1 cellular context compared by ENCODE assay signal in the genomic region with DNA sequence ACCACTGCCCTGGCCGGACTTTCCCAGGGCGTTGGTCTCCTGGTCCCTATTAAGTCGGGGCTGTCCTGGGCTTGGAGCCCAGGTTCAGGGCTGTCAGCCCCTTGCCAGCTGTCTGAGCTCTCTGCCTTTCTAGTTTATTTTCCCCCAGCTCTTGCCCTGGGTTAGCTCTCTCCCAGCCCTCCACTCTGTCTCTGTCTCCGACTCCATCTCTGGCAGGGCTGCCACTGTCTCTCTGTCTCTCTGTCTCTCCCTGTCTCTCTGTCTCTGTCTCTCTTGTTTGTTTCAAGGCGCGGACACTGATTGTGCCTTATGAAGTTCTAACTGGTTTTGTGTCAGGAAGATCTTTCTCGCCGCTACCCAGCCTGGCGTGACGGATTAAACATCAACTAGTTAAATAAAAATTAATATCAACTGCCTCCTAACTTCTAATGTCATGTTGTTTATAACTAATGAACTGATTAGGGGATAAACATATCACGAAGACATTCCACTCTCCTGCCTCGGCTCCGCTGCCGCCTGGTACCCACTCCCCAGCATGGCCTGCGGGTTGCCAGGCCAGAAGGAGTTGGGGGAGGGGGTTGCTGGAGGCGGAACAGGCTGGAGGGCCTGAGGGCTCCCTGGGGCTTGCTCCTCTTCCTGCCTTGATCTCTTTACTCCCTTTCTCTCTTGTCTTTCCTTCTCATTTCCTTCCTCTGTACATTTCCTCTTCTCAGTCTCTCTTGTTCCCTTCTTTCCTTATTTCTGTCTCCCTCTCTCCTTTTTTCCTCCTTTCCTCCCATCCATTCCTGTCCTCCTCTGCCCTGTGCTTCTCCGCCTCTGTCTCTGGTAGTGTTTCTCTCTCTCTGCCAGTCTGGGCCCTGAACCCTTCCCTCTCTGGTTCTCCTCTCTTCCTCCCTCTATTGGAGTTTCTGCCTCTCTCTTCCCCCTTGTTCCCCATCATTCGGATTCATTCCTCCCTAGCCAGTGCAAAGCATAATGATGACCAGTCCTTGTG.
TF ChIP-seq lines count a peak whose summit lies in the region.

No MANE protein-coding gene starts in this region.

TF ChIP-seq in HepG2, 621 proteins besides CTCF, POLR2A, EP300 and RAD21 (continued from another document):
- TF ChIP-seq, protein P1, sequence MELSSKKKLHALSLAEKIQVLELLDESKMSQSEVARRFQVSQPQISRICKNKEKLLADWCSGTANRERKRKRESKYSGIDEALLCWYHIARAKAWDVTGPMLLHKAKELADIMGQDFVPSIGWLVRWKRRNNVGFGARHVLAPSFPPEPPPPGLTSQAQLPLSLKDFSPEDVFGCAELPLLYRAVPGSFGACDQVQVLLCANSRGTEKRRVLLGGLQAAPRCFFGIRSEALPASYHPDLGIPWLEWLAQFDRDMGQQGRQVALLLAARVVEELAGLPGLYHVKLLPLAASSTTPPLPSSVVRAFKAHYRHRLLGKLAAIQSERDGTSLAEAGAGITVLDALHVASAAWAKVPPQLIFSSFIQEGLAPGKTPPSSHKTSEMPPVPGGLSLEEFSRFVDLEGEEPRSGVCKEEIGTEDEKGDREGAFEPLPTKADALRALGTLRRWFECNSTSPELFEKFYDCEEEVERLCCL (CRISPR knock-in tag; IDR thresholded peaks at IDR 0.05; ENCODE audit: borderline replicate concordance), result no peak
- TF ChIP-seq ZNF333 (CRISPR knock-in tag; IDR thresholded peaks at IDR 0.05; ENCODE audit: borderline replicate concordance) (no peak), PHF20 (CRISPR knock-in tag; IDR thresholded peaks at IDR 0.05) (no peak), FOXM1 (CRISPR knock-in tag; IDR thresholded peaks at IDR 0.05) (no peak), DMAP1 (CRISPR knock-in tag; IDR thresholded peaks at IDR 0.05) (no peak), SMAD1 (CRISPR knock-in tag; IDR thresholded peaks at IDR 0.05; ENCODE audit: borderline replicate concordance, low read depth) (no peak), ZNF124 (CRISPR knock-in tag; IDR thresholded peaks at IDR 0.05) (no peak), HHEX (CRISPR knock-in tag; IDR thresholded peaks at IDR 0.05) (no peak), SNAPC2 (CRISPR knock-in tag; IDR thresholded peaks at IDR 0.05) (no peak)
- TF ChIP-seq, protein P2, sequence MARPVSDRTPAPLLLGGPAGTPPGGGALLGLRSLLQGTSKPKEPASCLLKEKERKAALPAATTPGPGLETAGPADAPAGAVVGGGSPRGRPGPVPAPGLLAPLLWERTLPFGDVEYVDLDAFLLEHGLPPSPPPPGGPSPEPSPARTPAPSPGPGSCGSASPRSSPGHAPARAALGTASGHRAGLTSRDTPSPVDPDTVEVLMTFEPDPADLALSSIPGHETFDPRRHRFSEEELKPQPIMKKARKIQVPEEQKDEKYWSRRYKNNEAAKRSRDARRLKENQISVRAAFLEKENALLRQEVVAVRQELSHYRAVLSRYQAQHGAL (CRISPR knock-in tag; IDR thresholded peaks at IDR 0.05; ENCODE audit: not compliant biosample characterization), result no peak
- TF ChIP-seq, protein P3, sequence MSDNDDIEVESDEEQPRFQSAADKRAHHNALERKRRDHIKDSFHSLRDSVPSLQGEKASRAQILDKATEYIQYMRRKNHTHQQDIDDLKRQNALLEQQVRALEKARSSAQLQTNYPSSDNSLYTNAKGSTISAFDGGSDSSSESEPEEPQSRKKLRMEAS (IDR thresholded peaks at IDR 0.05), result no peak
TF ChIP-seq in HepG2: peak in this region for 0.
